29 cellular contexts compared by ENCODE assay signal in the genomic region with DNA sequence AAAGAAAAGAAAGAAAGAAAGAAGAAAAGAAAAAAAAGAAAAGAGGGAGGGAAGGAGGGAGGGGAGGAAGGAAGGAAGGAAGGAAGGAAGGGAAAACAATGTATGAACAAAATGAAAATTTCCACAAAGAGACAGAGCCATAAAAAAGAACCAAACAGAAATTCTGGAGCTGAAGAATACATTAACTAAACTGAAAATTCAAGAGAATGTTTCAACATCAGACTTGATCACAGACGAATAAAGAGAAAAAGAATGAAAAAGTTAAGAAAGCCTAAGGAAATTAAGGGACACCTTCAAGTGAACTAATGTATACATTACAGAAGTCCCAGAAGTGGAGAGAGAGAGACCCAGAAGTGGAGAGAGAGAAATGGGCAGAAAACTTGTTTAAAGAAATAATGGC.
"Had no signal": no experiment of that assay in that cellular context is flagged by ENCODE, and none has a peak within 500 bp of the region (broad histone marks: within the 10 kb centered on the region; RNA-seq: fewer than 3 reads in every experiment).

No MANE protein-coding gene starts in this region.

- DNase-seq: cortex of kidney; dermis blood vessel endothelial cell; dorsolateral prefrontal cortex; effector CD4-positive, alpha-beta T cell; effector CD8-positive, alpha-beta T cell; effector memory CD4-positive, alpha-beta T cell; effector memory CD8-positive, alpha-beta T cell; endodermal cell; erythroblast; esophagus squamous epithelium; foreskin fibroblast; foreskin keratinocyte; foreskin melanocyte; gastrocnemius medialis; glutamatergic neuron; head of caudate nucleus; heart left ventricle; heart right ventricle had no signal

- H3K27ac ChIP-seq: colonic mucosa, coronary artery, dorsolateral prefrontal cortex, epithelial cell of prostate, esophagus muscularis mucosa, esophagus squamous epithelium, foreskin keratinocyte, gastrocnemius medialis, gastroesophageal sphincter, heart left ventricle, heart right ventricle had no signal

- H3K4me3 Mint-ChIP-seq: dendritic cell treated with granulocyte-macrophage colony-stimulating factor and Interleukin-4, amounts not matched to agents 40 ng/mL and 50 ng/mL, for 4 days; effector memory CD8-positive, alpha-beta T cell; endodermal cell had no signal

- H3K4me3 ChIP-seq: colonic mucosa, coronary artery, dorsolateral prefrontal cortex, esophagus muscularis mucosa, esophagus squamous epithelium, gastrocnemius medialis, gastroesophageal sphincter, heart left ventricle, heart right ventricle had no signal

- H3K9me3 ChIP-seq: colonic mucosa had no signal

- FAIRE-seq: colon, endometrium, endothelial cell of umbilical vein, frontal cortex had no signal

- H3K4me1 ChIP-seq: colonic mucosa, foreskin keratinocyte, gastrocnemius medialis had no signal

- ATAC-seq: effector memory CD8-positive, alpha-beta T cell; esophagus mucosa; foreskin keratinocyte; gastrocnemius medialis; gastroesophageal sphincter; heart left ventricle; heart right ventricle had no signal

- H3K36me3 ChIP-seq: colonic mucosa, esophagus muscularis mucosa, esophagus squamous epithelium, gastrocnemius medialis, gastroesophageal sphincter, heart left ventricle, heart right ventricle had no signal

- H3K27ac Mint-ChIP-seq: dendritic cell treated with granulocyte-macrophage colony-stimulating factor and Interleukin-4, amounts not matched to agents 40 ng/mL and 50 ng/mL, for 4 days; effector memory CD8-positive, alpha-beta T cell; endodermal cell had no signal
